Comparison of ENCODE assay signal across 8 cellular contexts in the genomic region with DNA sequence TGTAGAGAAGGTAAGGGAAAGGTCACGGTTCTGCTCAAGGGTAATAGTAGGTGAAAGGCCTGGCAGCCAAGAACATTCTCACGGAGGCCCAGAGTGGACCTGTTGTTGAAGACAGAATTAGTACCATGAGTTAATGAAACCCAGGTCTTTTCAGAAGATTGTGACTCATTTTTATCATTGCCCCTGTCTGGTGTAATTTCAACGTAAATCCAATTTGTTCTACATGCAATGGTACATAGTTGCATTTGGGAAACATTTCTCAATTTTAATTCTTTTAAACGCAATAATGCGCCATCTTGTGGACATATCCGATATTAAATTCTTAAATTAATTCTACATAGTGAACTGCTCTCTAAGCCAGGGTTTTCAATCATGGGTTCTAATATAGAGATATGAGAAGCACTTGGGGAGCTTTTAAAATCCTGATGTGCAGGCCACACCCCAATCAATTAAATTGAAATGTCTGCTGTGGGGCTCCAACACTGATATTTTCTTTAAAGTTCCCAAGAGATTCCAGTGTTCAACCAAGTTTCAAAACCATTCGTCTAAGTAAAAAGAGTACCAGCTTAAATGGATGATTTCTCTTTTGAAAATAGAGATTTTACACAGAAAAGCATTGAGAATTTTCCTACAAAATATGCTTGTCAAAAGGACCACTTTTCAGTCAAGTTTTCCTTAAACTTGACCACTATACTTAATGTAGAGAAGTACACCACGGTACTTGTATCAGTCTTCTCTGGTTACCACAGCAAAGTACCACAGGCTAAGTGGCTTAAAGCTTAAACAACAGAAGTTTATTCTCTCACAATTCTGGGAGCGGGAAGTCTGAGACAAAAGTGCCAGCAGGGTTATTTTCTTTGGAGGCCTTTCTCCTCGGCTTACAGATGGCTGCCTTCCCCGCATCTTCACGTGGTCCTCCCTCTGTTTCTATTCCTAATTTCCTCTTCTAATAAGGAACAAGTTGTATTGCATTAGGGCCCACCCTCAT.
A peak's percentile ranks its signal among the peaks of the same experiment; 100 is the strongest.
DNase-seq lines count a peak whose midpoint lies in the region; ATAC-seq, FAIRE-seq and TF ChIP-seq lines count a peak whose summit lies in the region.

No MANE protein-coding gene starts in this region.

- peak; percentile 9 for TF ChIP-seq CTCF in cardiac fibroblast (IDR thresholded peaks at IDR 0.05; ENCODE audit: low read depth, low read length)

- H3K36me3 ChIP-seq in aorta (ENCODE audit: control insufficient read depth in 1 of 2, insufficient read depth in 2 of 2, low read length in 1 of 2): no peaks in the 10 kb centered on the region

- no peaks in the 10 kb centered on the region for H3K4me1 ChIP-seq in aorta (ENCODE audit: control insufficient read depth in 1 of 2, insufficient read depth in 2 of 2, low read length in 2 of 2)

- DNase-seq in GM18507 (ENCODE audit: extremely low spot score, insufficient read length, low read depth): no peak
- peak; percentile 65 for DNase-seq in NCI-H510A treated with DMSO at 0.1 percent for 48 hours (lab: John Stamatoyannopoulos, UW)
- peak; percentile 74 to 83 for DNase-seq in cardiac fibroblast (ENCODE audit: low read depth in 2 of 2)
- DNase-seq in left lobe of liver (ENCODE audit: low spot score): no peak
- DNase-seq in aorta: no peak
- no peak for DNase-seq in H4 (ENCODE audit: low spot score)

- no peak overlapping the region for H3K27ac ChIP-seq in aorta (ENCODE audit: low read depth in 1 of 2, low read length in 2 of 2)

- 18 to 19% methylated on average over 12 of the region's 12 CpGs for WGBS in aorta, 2 donors

- intact Hi-C loops in aorta (cut with DNase I): loop anchor here (5.0 to 10.0 kb wide), 3 partner anchors 257 to 347 kb away; a partner anchor contains a TSS

- H3K27me3 ChIP-seq in aorta (ENCODE audit: control insufficient read depth in 1 of 2, insufficient read depth in 2 of 2, low read length in 1 of 2): no peaks in the 10 kb centered on the region

- no peaks in the 10 kb centered on the region for H3K9me3 ChIP-seq in aorta (ENCODE audit: control insufficient read depth, low read length)

- H3K4me3 ChIP-seq in cardiac fibroblast (replicated peaks in 1 of 2; ENCODE audit: low read depth in 2 of 2, low read length in 2 of 2) (no peak overlapping the region), aorta (ENCODE audit: low read length in 2 of 2) (no peak overlapping the region)

- peak; percentile 86 for ATAC-seq in left lobe of liver
- peak; percentile 79 for ATAC-seq in aorta (ENCODE audit: low FRiP score)
- ATAC-seq in GM18520 (IDR thresholded peaks at IDR 0.05; ENCODE audit: unreplicated experiment): no peak

- FAIRE-seq in A204.1 (lab: Jason Lieb, UNC) (peak; percentile 91), GM18507 (lab: Jason Lieb, UNC) (peak; percentile 49)

Comparison
In these comparisons a context has a peak if more than half of its experiments do, and no peak if none do; other contexts are left out.
1. DNase-seq: peak in NCI-H510A treated with DMSO at 0.1 percent for 48 hours (single experiment) and cardiac fibroblast (2 of 2); none in GM18507 (single experiment), left lobe of liver (single experiment), aorta (0 of 2) and H4 (single experiment).